Comparison of ENCODE assay signal across 15 cellular contexts in genomic region chr3:146325170-146325569, GRCh38.
A peak's percentile ranks its signal among the peaks of the same experiment; 100 is the strongest.
DNase-seq lines count a peak whose midpoint lies in the region; ATAC-seq, FAIRE-seq and TF ChIP-seq lines count a peak whose summit lies in the region.
"Had no signal": no experiment of that assay in that cellular context is flagged by ENCODE, and none has a peak within 500 bp of the region (broad histone marks: within the 10 kb centered on the region; RNA-seq: fewer than 3 reads in every experiment).

No MANE protein-coding gene starts in this region.

- no peak for ATAC-seq in pancreas
- ATAC-seq: CD8-positive, alpha-beta T cell had no signal

- H3K27me3 ChIP-seq in left ventricle myocardium inferior (ENCODE audit: low read depth) (no peaks in the 10 kb centered on the region), right atrium auricular region (no peaks in the 10 kb centered on the region), pancreas (no peaks in the 10 kb centered on the region)
- H3K27me3 ChIP-seq: BLaER1 treated with 17β-estradiol and CSF1 and Interleukin-3, amounts not matched to agents 10 nM and 100 nM had no signal

- H3K36me3 Mint-ChIP-seq in progenitor cell of endocrine pancreas (ENCODE audit: insufficient read depth): no peaks in the 10 kb centered on the region
- H3K36me3 Mint-ChIP-seq: CD8-positive, alpha-beta T cell had no signal

- peaks cover 8% of the 10 kb centered on the region for H3K9me3 Mint-ChIP-seq in progenitor cell of endocrine pancreas (ENCODE audit: low read depth)
- H3K9me3 Mint-ChIP-seq: CD8-positive, alpha-beta T cell had no signal

- H3K4me3 ChIP-seq in left ventricle myocardium inferior (no peak overlapping the region), right atrium auricular region (no peak overlapping the region), cardiac fibroblast (replicated peaks in 1 of 2; ENCODE audit: low read depth in 2 of 2, low read length in 2 of 2) (no peak overlapping the region), fibroblast of pulmonary artery (replicated peaks; ENCODE audit: low read depth, low read length) (no peak overlapping the region), pancreas (no peak overlapping the region)
- H3K4me3 ChIP-seq: BLaER1 treated with 17β-estradiol and CSF1 and Interleukin-3, amounts not matched to agents 10 nM and 100 nM had no signal

- no peaks in the 10 kb centered on the region for H3K36me3 ChIP-seq in left ventricle myocardium inferior
- no peaks in the 10 kb centered on the region for H3K36me3 ChIP-seq in right atrium auricular region
- H3K36me3 ChIP-seq in pancreas: no peaks in the 10 kb centered on the region
- H3K36me3 ChIP-seq: BLaER1 treated with 17β-estradiol and CSF1 and Interleukin-3, amounts not matched to agents 10 nM and 100 nM had no signal

- H3K9me3 ChIP-seq in left ventricle myocardium inferior (replicated peaks) (peaks cover 10% of the 10 kb centered on the region), right atrium auricular region (no peaks in the 10 kb centered on the region), pancreas (no peaks in the 10 kb centered on the region)

- H3K4me3 Mint-ChIP-seq in progenitor cell of endocrine pancreas (ENCODE audit: low read depth): no peak overlapping the region
- H3K4me3 Mint-ChIP-seq: B cell; CD8-positive, alpha-beta T cell had no signal

- H3K27ac Mint-ChIP-seq in progenitor cell of endocrine pancreas: no peak overlapping the region
- H3K27ac Mint-ChIP-seq: B cell; CD8-positive, alpha-beta T cell had no signal

- no peak for FAIRE-seq in pancreas (lab: Jason Lieb, UNC)
- FAIRE-seq: HTR-8/SVneo had no signal

- DNase-seq in left ventricle myocardium inferior (no peak), right atrium auricular region (ENCODE audit: low spot score) (no peak), cardiac fibroblast (ENCODE audit: low read depth in 2 of 2) (peak; percentile 55 to 59), fibroblast of pulmonary artery (ENCODE audit: low read depth) (peak; percentile 38), pancreas (no peak), progenitor cell of endocrine pancreas (ENCODE audit: low spot score, unreplicated experiment) (no peak)
- DNase-seq: Calu3; CD8-positive, alpha-beta T cell; DMS79 treated with DMSO at 0.1 percent for 48 hours; GF-D8; GOT3; H7 had no signal

- H3K4me1 ChIP-seq in left ventricle myocardium inferior (no peaks in the 10 kb centered on the region), right atrium auricular region (peaks cover 0 to 4% of the 10 kb centered on the region in 2 donors), pancreas (no peaks in the 10 kb centered on the region)
- H3K4me1 ChIP-seq: BLaER1 treated with 17β-estradiol and CSF1 and Interleukin-3, amounts not matched to agents 10 nM and 100 nM had no signal

- H3K27ac ChIP-seq in left ventricle myocardium inferior (replicated peaks): peak overlapping the region; percentile 39
- H3K27ac ChIP-seq in right atrium auricular region: no peak overlapping the region
- no peak overlapping the region for H3K27ac ChIP-seq in pancreas
- H3K27ac ChIP-seq: BLaER1 treated with 17β-estradiol and CSF1 and Interleukin-3, amounts not matched to agents 10 nM and 100 nM had no signal

- intact Hi-C loops in left ventricle myocardium inferior (cut with micrococcal nuclease) (no loop called here), pancreas (cut with DNase I) (loop anchor here (5.0 to 10.0 kb wide), 3 partner anchors 108 to 120 kb away; no protein-coding TSS in a partner anchor)

- H3K27me3 Mint-ChIP-seq in progenitor cell of endocrine pancreas: no peaks in the 10 kb centered on the region
- H3K27me3 Mint-ChIP-seq: B cell had no signal

- H3K4me1 Mint-ChIP-seq in progenitor cell of endocrine pancreas (ENCODE audit: low read depth): peaks cover 12% of the 10 kb centered on the region
- H3K4me1 Mint-ChIP-seq: B cell had no signal

- TF ChIP-seq CTCF in left ventricle myocardium inferior (IDR thresholded peaks at IDR 0.05; ENCODE audit: borderline replicate concordance) (no peak), right atrium auricular region (IDR thresholded peaks at IDR 0.05) (no peak), cardiac fibroblast (IDR thresholded peaks at IDR 0.05; ENCODE audit: low read depth, low read length) (no peak), fibroblast of pulmonary artery (IDR thresholded peaks at IDR 0.05; ENCODE audit: low read length, missing control alignments) (no peak), pancreas (IDR thresholded peaks at IDR 0.05) (no peak), progenitor cell of endocrine pancreas (IDR thresholded peaks at IDR 0.05; ENCODE audit: unreplicated experiment) (no peak)

Comparison
In these comparisons a context has a peak if more than half of its experiments do, and no peak if none do; other contexts are left out.
1. DNase-seq: peak in cardiac fibroblast (2 of 2) and fibroblast of pulmonary artery (single experiment); none in left ventricle myocardium inferior (single experiment), right atrium auricular region (single experiment), pancreas (0 of 6) and progenitor cell of endocrine pancreas (single experiment).